9 cellular contexts compared by ENCODE assay signal in the genomic region with DNA sequence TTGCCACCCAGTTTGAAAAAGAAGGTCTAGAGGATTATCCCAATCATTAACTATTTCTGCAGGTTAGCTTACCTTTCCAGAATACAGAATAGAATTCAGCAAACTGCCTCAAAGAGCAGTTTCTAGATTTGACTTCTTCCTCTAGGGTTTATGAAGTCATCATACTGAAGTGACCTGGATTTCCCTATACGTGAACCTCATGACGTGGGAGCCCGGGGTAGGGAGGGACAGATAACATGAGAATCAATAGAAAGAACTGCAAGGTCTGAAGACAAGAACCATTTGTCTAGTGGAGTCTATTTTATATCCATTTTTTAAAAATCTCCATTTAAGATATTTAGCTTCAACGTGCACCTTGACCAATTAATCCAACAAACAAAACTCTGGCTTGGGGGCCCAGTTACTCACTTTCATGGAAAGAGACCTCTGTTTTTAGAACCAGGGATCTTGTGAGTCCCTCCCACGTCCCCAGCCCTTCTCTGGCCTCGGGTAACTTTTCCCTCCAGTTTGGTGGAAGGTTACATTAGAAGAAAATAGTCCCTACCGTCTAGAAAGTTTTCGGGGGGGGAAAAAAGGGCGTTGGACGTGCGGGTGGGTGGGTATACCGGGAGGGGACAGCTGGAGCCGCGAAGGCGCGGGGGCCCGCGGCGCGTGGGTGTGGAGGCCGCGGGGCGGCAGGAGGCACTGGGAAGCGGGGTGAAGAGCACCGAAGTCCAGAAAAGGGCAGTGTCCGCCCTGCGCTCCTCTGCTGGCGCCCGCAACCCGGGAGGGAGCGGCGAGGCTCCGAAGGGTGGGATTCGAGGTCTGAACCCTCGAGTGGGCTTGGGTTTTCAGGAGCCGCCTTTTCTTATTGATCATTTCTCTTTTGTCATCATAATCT. TPM values are rescaled to one million over a fixed set of nuclear protein-coding genes. Genes with fewer than 3 reads are reported as not detected.
DNase-seq lines count a peak whose midpoint lies in the region; ATAC-seq, FAIRE-seq and TF ChIP-seq lines count a peak whose summit lies in the region.
"Had no signal": no experiment of that assay in that cellular context is flagged by ENCODE, and none has a peak within 500 bp of the region (broad histone marks: within the 10 kb centered on the region; RNA-seq: fewer than 3 reads in every experiment).

No MANE protein-coding gene starts in this region.

- H4K20me1 ChIP-seq in SU-DHL-6 (ENCODE audit: low read depth, low read length) (no peaks in the 10 kb centered on the region), smooth muscle cell (ENCODE audit: low read depth) (no peaks in the 10 kb centered on the region)

- H3K79me2 ChIP-seq in SU-DHL-6 (ENCODE audit: insufficient read depth, low read length) (no peaks in the 10 kb centered on the region), smooth muscle cell (ENCODE audit: low read depth) (no peaks in the 10 kb centered on the region)

- intact Hi-C loops in kidney (cut with DNase I), result no loop called here

- TF ChIP-seq CTCF in SU-DHL-6 (IDR thresholded peaks at IDR 0.05; ENCODE audit: insufficient read depth, low read length, poor library complexity, severe bottlenecking) (no peak), choroid plexus epithelial cell (conservative IDR thresholded peaks at IDR 0.05; ENCODE audit: low read depth, low read length) (no peak), kidney (IDR thresholded peaks at IDR 0.05; ENCODE audit: borderline replicate concordance, extremely low read depth, insufficient read depth) (no peak), smooth muscle cell (IDR thresholded peaks at IDR 0.05; ENCODE audit: borderline replicate concordance, insufficient read depth, poor library complexity, severe bottlenecking) (no peak)

- H3K9me3 ChIP-seq in SU-DHL-6 (ENCODE audit: insufficient read depth, low read length), result no peaks in the 10 kb centered on the region
- H3K9me3 ChIP-seq in kidney (ENCODE audit: control insufficient read depth in 1 of 2, low read length in 2 of 2), result no peaks in the 10 kb centered on the region
- no peaks in the 10 kb centered on the region for H3K9me3 ChIP-seq in smooth muscle cell (replicated peaks; ENCODE audit: low read depth)

- H3F3A ChIP-seq in SU-DHL-6 (ENCODE audit: insufficient read depth), result no peaks in the 10 kb centered on the region
- H3F3A ChIP-seq in smooth muscle cell (ENCODE audit: low read depth), result peaks cover 9% of the 10 kb centered on the region

- no peak for FAIRE-seq in kidney (lab: Jason Lieb, UNC)

- H2AFZ ChIP-seq in SU-DHL-6 (ENCODE audit: low read depth, low read length, severe bottlenecking) (peak overlapping the region; percentile 93), smooth muscle cell (ENCODE audit: low read depth) (peak overlapping the region; percentile 96)

- H3K4me1 ChIP-seq in kidney (ENCODE audit: control insufficient read depth in 1 of 2, insufficient read depth in 1 of 2, low read depth in 1 of 2, low read length in 2 of 2) (peaks cover 0 to 4% of the 10 kb centered on the region in 2 donors), smooth muscle cell (ENCODE audit: low read depth) (peaks cover 11% of the 10 kb centered on the region)

- H3K9me2 ChIP-seq in SU-DHL-6 (replicated peaks; ENCODE audit: insufficient read depth, low read length), result no peaks in the 10 kb centered on the region

- no peak for ATAC-seq in HG03025 (IDR thresholded peaks at IDR 0.05; ENCODE audit: low FRiP score, unreplicated experiment)

- H3K36me3 ChIP-seq in SU-DHL-6 (ENCODE audit: low read length) (no peaks in the 10 kb centered on the region), kidney (ENCODE audit: control insufficient read depth in 1 of 2, insufficient read depth in 2 of 2, low read length in 2 of 2) (no peaks in the 10 kb centered on the region), smooth muscle cell (ENCODE audit: low read depth) (no peaks in the 10 kb centered on the region)

- H3K4me2 ChIP-seq in SU-DHL-6 (ENCODE audit: low read depth, low read length, poor library complexity, severe bottlenecking), result peak overlapping the region; percentile 28
- peak overlapping the region; percentile 96 for H3K4me2 ChIP-seq in smooth muscle cell

- H3K9ac ChIP-seq in SU-DHL-6 (ENCODE audit: low read length) (no peak overlapping the region), kidney (ENCODE audit: low read length in 2 of 2) (peak overlapping the region; percentile 75 to 76), smooth muscle cell (ENCODE audit: low read depth) (peak overlapping the region; percentile 73)

- peak; percentile 15 for DNase-seq in DMS 273 (lab: John Stamatoyannopoulos, UW; ENCODE audit: unreplicated experiment)
- no peak for DNase-seq in DMS 273 treated with DMSO at 0.1 percent for 48 hours (lab: John Stamatoyannopoulos, UW)
- DNase-seq in choroid plexus epithelial cell (ENCODE audit: low read depth), result peak; percentile 73
- DNase-seq in kidney, result peak; percentile 68
- no peak for DNase-seq in smooth muscle cell (lab: John Stamatoyannopoulos, UW; ENCODE audit: unreplicated experiment)
- DNase-seq in NCI-H82 treated with DMSO at 0.1 percent for 48 hours (lab: John Stamatoyannopoulos, UW; ENCODE audit: unreplicated experiment), result no peak

- H3K4me3 ChIP-seq in SU-DHL-6 (ENCODE audit: insufficient read depth, low read length, poor library complexity, severe bottlenecking) (no peak overlapping the region), choroid plexus epithelial cell (ENCODE audit: low read depth, low read length) (peak overlapping the region; percentile 64), kidney (ENCODE audit: low read length in 2 of 2) (peak overlapping the region; percentile 71 to 74), smooth muscle cell (peak overlapping the region; percentile 72)

- H3K27me3 ChIP-seq in SU-DHL-6 (ENCODE audit: low read length) (no peaks in the 10 kb centered on the region; the same call in 1 of the 2 replicates), smooth muscle cell (ENCODE audit: low read depth) (no peaks in the 10 kb centered on the region)

- no peak overlapping the region for H3K27ac ChIP-seq in SU-DHL-6 (ENCODE audit: low read depth, low read length)
- peak overlapping the region; percentile 25 to 51 for H3K27ac ChIP-seq in kidney (ENCODE audit: low read depth in 2 of 2, low read length in 2 of 2)
- peak overlapping the region; percentile 63 for H3K27ac ChIP-seq in smooth muscle cell (ENCODE audit: low read depth)
- H3K27ac ChIP-seq: 22Rv1 had no signal

- WGBS in smooth muscle cell (ENCODE audit: low lambda C conversion rate), result 11% methylated on average over 35 of the region's 36 CpGs

RNA-seq across cellular contexts. Expression of gene POGZ, which starts 13.8 kb away (rescaled TPM):
- total RNA-seq in kidney (96.6 TPM), smooth muscle cell (40.9 and 47.0 TPM in 2 replicates)
- polyA plus RNA-seq in kidney (ENCODE audit: insufficient read depth, low read depth, low replicate concordance) (16.4 TPM), smooth muscle cell (20.5 and 24.8 TPM in 2 replicates)

RNA-seq across cellular contexts. Expression of gene CGN, which starts 38.1 kb away (rescaled TPM):
- total RNA-seq in kidney (41.6 TPM), smooth muscle cell (0.76 and 17.0 TPM in 2 replicates)
- polyA plus RNA-seq in kidney (ENCODE audit: insufficient read depth, low read depth, low replicate concordance) (24.0 TPM), smooth muscle cell (0.70 and 2.5 TPM in 2 replicates)

Comparison
In these comparisons a context has a peak if more than half of its experiments do, and no peak if none do; other contexts are left out.
1. DNase-seq: peak in DMS 273 (single experiment), choroid plexus epithelial cell (single experiment) and kidney (single experiment); none in DMS 273 treated with DMSO at 0.1 percent for 48 hours (single experiment), smooth muscle cell (single experiment) and NCI-H82 treated with DMSO at 0.1 percent for 48 hours (single experiment).